Comparison of ENCODE assay signal across 23 cellular contexts in genomic region chr6:118528129-118528528, GRCh38. TPM values are rescaled to one million over a fixed set of nuclear protein-coding genes. Genes with fewer than 3 reads are reported as not detected.
A peak's percentile ranks its signal among the peaks of the same experiment; 100 is the strongest.
DNase-seq lines count a peak whose midpoint lies in the region; ATAC-seq, FAIRE-seq and TF ChIP-seq lines count a peak whose summit lies in the region.
"Had no signal": no experiment of that assay in that cellular context is flagged by ENCODE, and none has a peak within 500 bp of the region (broad histone marks: within the 10 kb centered on the region; RNA-seq: fewer than 3 reads in every experiment).

No MANE protein-coding gene starts in this region.

- H3K9me3 ChIP-seq in right lobe of liver (no peaks in the 10 kb centered on the region), HepG2 (ENCODE audit: low read length) (no peaks in the 10 kb centered on the region), psoas muscle (peaks cover 6% of the 10 kb centered on the region), tibial artery (no peaks in the 10 kb centered on the region), small intestine (ENCODE audit: control insufficient read depth, low read depth) (no peaks in the 10 kb centered on the region)
- H3K9me3 ChIP-seq: Caco-2 had no signal

- H3K4me3 ChIP-seq in right lobe of liver: no peak overlapping the region
- H3K4me3 ChIP-seq in HepG2 (replicated peaks in 1 of 3; ENCODE audit: insufficient read depth in 1 of 3, low read depth in 2 of 3, low read length in 3 of 3): no peak overlapping the region
- H3K4me3 ChIP-seq in psoas muscle: peak overlapping the region; percentile 14
- no peak overlapping the region for H3K4me3 ChIP-seq in tibial artery
- no peak overlapping the region for H3K4me3 ChIP-seq in small intestine (ENCODE audit: low read depth in 1 of 2, low read length in 2 of 2)
- H3K4me3 ChIP-seq: A549; BLaER1 treated with 17β-estradiol and CSF1 and Interleukin-3, amounts not matched to agents 10 nM and 100 nM; GM12878 had no signal

- H3K79me2 ChIP-seq in HepG2 (ENCODE audit: insufficient read depth, low read length): no peaks in the 10 kb centered on the region

- CTCF ChIA-PET in HepG2 (lab: Yijun Ruan, JAX; ENCODE audit: low intra/inter-chr PET ratio, low total read pairs): no interaction called here

- H4K20me1 ChIP-seq in HepG2 (ENCODE audit: insufficient read depth, low read length): no peaks in the 10 kb centered on the region

- no peaks in the 10 kb centered on the region for H3K27me3 ChIP-seq in right lobe of liver
- no peaks in the 10 kb centered on the region for H3K27me3 ChIP-seq in HepG2 (ENCODE audit: control insufficient read depth in 1 of 2, insufficient read depth in 2 of 2, low read length in 2 of 2)
- no peaks in the 10 kb centered on the region for H3K27me3 ChIP-seq in psoas muscle (ENCODE audit: insufficient read depth in 3 of 3, low read length in 2 of 3)
- no peaks in the 10 kb centered on the region for H3K27me3 ChIP-seq in tibial artery
- H3K27me3 ChIP-seq in small intestine (ENCODE audit: control insufficient read depth in 2 of 2, insufficient read depth in 2 of 2, low read length in 2 of 2): no peaks in the 10 kb centered on the region
- H3K27me3 ChIP-seq: BLaER1 treated with 17β-estradiol and CSF1 and Interleukin-3, amounts not matched to agents 10 nM and 100 nM had no signal

- peaks cover 0 to 7% (median 0%) of the 10 kb centered on the region in 4 donors for H3K4me1 ChIP-seq in right lobe of liver
- no peaks in the 10 kb centered on the region for H3K4me1 ChIP-seq in HepG2 (ENCODE audit: insufficient read depth, low read length)
- peaks cover 52% of the 10 kb centered on the region for H3K4me1 ChIP-seq in psoas muscle
- H3K4me1 ChIP-seq in tibial artery: peaks cover 0 to 55% (median 6%) of the 10 kb centered on the region in 4 donors
- H3K4me1 ChIP-seq in small intestine (ENCODE audit: control insufficient read depth in 2 of 2, insufficient read depth in 1 of 2, low read depth in 1 of 2, low read length in 1 of 2): no peaks in the 10 kb centered on the region
- H3K4me1 ChIP-seq: A549; BLaER1 treated with 17β-estradiol and CSF1 and Interleukin-3, amounts not matched to agents 10 nM and 100 nM; Caco-2 had no signal

- H3K36me3 ChIP-seq in right lobe of liver (no peaks in the 10 kb centered on the region), HepG2 (replicated peaks in 1 of 2; ENCODE audit: control insufficient read depth in 1 of 2, insufficient read depth in 2 of 2, low read length in 2 of 2) (no peaks in the 10 kb centered on the region), psoas muscle (ENCODE audit: insufficient read depth in 1 of 2, low read depth in 1 of 2) (peaks cover 0 to 5% of the 10 kb centered on the region in 2 donors), tibial artery (no peaks in the 10 kb centered on the region), small intestine (ENCODE audit: control insufficient read depth in 2 of 2, insufficient read depth in 2 of 2, low read length in 2 of 2) (no peaks in the 10 kb centered on the region)

- TF ChIP-seq RAD21 in HepG2 (CRISPR knock-in tag; IDR thresholded peaks at IDR 0.05): no peak

- H3K9ac ChIP-seq in HepG2 (ENCODE audit: insufficient read depth, low read depth, low read length): no peak overlapping the region
- H3K9ac ChIP-seq: BLaER1 treated with 17β-estradiol and CSF1 and Interleukin-3, amounts not matched to agents 10 nM and 100 nM; KMS-11 had no signal

- no peak for DNase-seq in right lobe of liver
- no peak for DNase-seq in HepG2 (ENCODE audit: low spot score)
- DNase-seq in fibroblast of gingiva (ENCODE audit: low read depth): peak; percentile 61
- DNase-seq in psoas muscle: no peak
- no peak for DNase-seq in tibial artery
- DNase-seq in small intestine: no peak
- DNase-seq: AML-193; Caco-2; CD8-positive, alpha-beta T cell; MM.1S; NCI-H2029; NCI-H446; NCI-H526 treated with DMSO at 0.1 percent for 48 hours; SHP77 treated with DMSO at 0.1 percent for 48 hours had no signal

- H2AFZ ChIP-seq in HepG2 (ENCODE audit: low read length): no peak overlapping the region

- TF ChIP-seq EP300 in HepG2 (IDR thresholded peaks at IDR 0.05; ENCODE audit: low read depth in 2 of 2, low read length in 2 of 2): no peak
- no peak for TF ChIP-seq EP300 in HepG2 (CRISPR knock-in tag; IDR thresholded peaks at IDR 0.05; ENCODE audit: borderline replicate concordance)

- 0% methylated on average over 1 of the region's 1 CpG for WGBS in right lobe of liver (ENCODE audit: insufficient coverage, low coverage, low lambda C conversion rate, missing lambda C conversion rate)
- WGBS in HepG2 (ENCODE audit: low lambda C conversion rate): 0% methylated on average over 1 of the region's 1 CpG
- WGBS in psoas muscle, 3 donors: 2 to 20% (median 10%) methylated on average over 1 of the region's 1 CpG
- 19 to 41% (median 25%) methylated on average over 1 of the region's 1 CpG for WGBS in small intestine, 3 donors

- no peak overlapping the region for H3K27ac ChIP-seq in right lobe of liver
- no peak overlapping the region for H3K27ac ChIP-seq in HepG2 (ENCODE audit: extremely low read length, insufficient read depth, low read length)
- peak overlapping the region; percentile 66 for H3K27ac ChIP-seq in psoas muscle
- peak overlapping the region; percentile 23 to 38 for H3K27ac ChIP-seq in tibial artery
- no peak overlapping the region for H3K27ac ChIP-seq in small intestine (ENCODE audit: low read depth in 1 of 2, low read length in 1 of 2)
- H3K27ac ChIP-seq: A549; BLaER1 treated with 17β-estradiol and CSF1 and Interleukin-3, amounts not matched to agents 10 nM and 100 nM; KMS-11; RWPE1 had no signal

- FAIRE-seq in HepG2 (lab: Jason Lieb, UNC) (no peak), small intestine (lab: Jason Lieb, UNC) (no peak)
- FAIRE-seq: A549, G401.6, GM12878, H54 had no signal

- peak in 3 of 4 donors; percentile 40 to 79 (median 57) for ATAC-seq in right lobe of liver
- no peak for ATAC-seq in HepG2
- ATAC-seq in psoas muscle: peak in 1 of 4 donors; percentile 34
- ATAC-seq in GM18868 (IDR thresholded peaks at IDR 0.05; ENCODE audit: unreplicated experiment): no peak
- ATAC-seq in GM19395 (IDR thresholded peaks at IDR 0.05; ENCODE audit: unreplicated experiment): no peak
- ATAC-seq: A549; CD8-positive, alpha-beta T cell; GM12878 had no signal

- POLR2A ChIA-PET in HepG2 (lab: Yijun Ruan, JAX): no interaction called here

- no peak for TF ChIP-seq CTCF in right lobe of liver (IDR thresholded peaks at IDR 0.05)
- no peak for TF ChIP-seq CTCF in HepG2 (CRISPR knock-in tag; IDR thresholded peaks at IDR 0.05)
- TF ChIP-seq CTCF in psoas muscle (IDR thresholded peaks at IDR 0.05): no peak
- TF ChIP-seq CTCF in tibial artery (IDR thresholded peaks at IDR 0.05): no peak

- TF ChIP-seq POLR2A in right lobe of liver (IDR thresholded peaks at IDR 0.05): no peak
- no peak for TF ChIP-seq POLR2A in HepG2 (IDR thresholded peaks at IDR 0.05; ENCODE audit: insufficient read depth in 1 of 2, low read depth in 2 of 2, low read length in 2 of 2)

- no peak overlapping the region for H3K4me2 ChIP-seq in HepG2 (ENCODE audit: low read depth, low read length)
- H3K4me2 ChIP-seq: A549; BLaER1 treated with 17β-estradiol and CSF1 and Interleukin-3, amounts not matched to agents 10 nM and 100 nM; KMS-11 had no signal

- intact Hi-C loops in right lobe of liver (cut with DNase I) (no loop called here), HepG2 (cut with micrococcal nuclease; ENCODE audit: unreplicated experiment) (no loop called here), psoas muscle (cut with DNase I) (no loop called here), tibial artery (cut with DNase I; ENCODE audit: low total_unique reads) (no loop called here)

- no TSS peak for BruUV-seq in HepG2 (replicated peaks; lab: Mats Ljungman, UMichigan)

- in situ Hi-C loops in HepG2 (cut with HindIII; ENCODE audit: extremely low pct_ligation_motif_present, low pct_unique_long_range_greater_than_20kb): no loop called here

TF ChIP-seq in HepG2, 621 proteins besides CTCF, POLR2A, EP300 and RAD21:
- TF ChIP-seq CAMTA2 (CRISPR knock-in tag; IDR thresholded peaks at IDR 0.05; ENCODE audit: borderline replicate concordance) (no peak), EZH2 (conservative IDR thresholded peaks at IDR 0.05; ENCODE audit: low read depth, low read length) (no peak), RARA (CRISPR knock-in tag; IDR thresholded peaks at IDR 0.05) (no peak)
TF ChIP-seq in HepG2: peak in this region for 0.

RNA-seq across cellular contexts. Expression of gene PLN, which starts 20.0 kb away (rescaled TPM):
- total RNA-seq in right lobe of liver (under 1 TPM in 4 of 6 experiments, not detected in 2; 0.12 to 0.25 (median 0.20) TPM), HepG2 (2016; rRNA removed; fragmentation: Illumina TruSeq; extraction: Trizol) (not detected in 2 replicates), psoas muscle (100 to 1,000 TPM; 158 to 239 (median 211) TPM)
- total RNA-seq in HepG2 (2016; cell fraction: cytosol; rRNA removed; fragmentation: Illumina TruSeq; extraction: Trizol; ENCODE audit: low read depth): not detected in 2 replicates
- not detected in 2 replicates for total RNA-seq in HepG2 (2016; cell fraction: insoluble cytoplasmic fraction; rRNA removed; fragmentation: Illumina TruSeq; extraction: Trizol)
- total RNA-seq in HepG2 (2016; cell fraction: membrane; rRNA removed; fragmentation: Illumina TruSeq; extraction: Trizol): not detected in 2 replicates
- total RNA-seq in HepG2 (2016; cell fraction: nucleus; rRNA removed; fragmentation: Illumina TruSeq; extraction: Trizol): not detected in 2 replicates
- polyA plus RNA-seq in HepG2 (2011; rRNA removed) (not detected in 2 replicates), psoas muscle (100 to 1,000 TPM in 2 of 3 donors, 10 to 100 TPM in 1; 72.7 to 214 (median 115) TPM), small intestine (10 to 100 TPM in 1 of 3 donors, 1 to 10 TPM in 1, under 1 TPM in 1; 0.67 to 14.3 (median 9.5) TPM)
- not detected in 2 replicates for polyA plus RNA-seq in HepG2 (2011; cell fraction: cytosol; rRNA removed)
- polyA plus RNA-seq in HepG2 (2011; cell fraction: nucleus; rRNA removed): not detected in 2 replicates
- not detected in 2 replicates for polyA plus RNA-seq in HepG2 (2012)
- not detected in 2 replicates for polyA plus RNA-seq in HepG2 (2016; cell fraction: cytosol; fragmentation: Illumina TruSeq; extraction: Trizol; ENCODE audit: low read depth)
- polyA plus RNA-seq in HepG2 (2016; cell fraction: insoluble cytoplasmic fraction; fragmentation: Illumina TruSeq; extraction: Trizol; ENCODE audit: low read depth): not detected in 2 replicates
- not detected in 2 replicates for polyA plus RNA-seq in HepG2 (2016; cell fraction: membrane; fragmentation: Illumina TruSeq; extraction: Trizol; ENCODE audit: low read depth)
- not detected in 2 replicates for polyA plus RNA-seq in HepG2 (2016; cell fraction: nucleus; fragmentation: Illumina TruSeq; extraction: Trizol; ENCODE audit: insufficient read depth, low read depth)
- polyA minus RNA-seq in HepG2 (2011; rRNA and poly(A)+ RNA removed; ENCODE audit: low replicate concordance): not detected in 2 replicates
- polyA minus RNA-seq in HepG2 (2011; cell fraction: cytosol; rRNA and poly(A)+ RNA removed): not detected in 2 replicates
- not detected in 2 replicates for polyA minus RNA-seq in HepG2 (2011; cell fraction: nucleus; rRNA and poly(A)+ RNA removed)
- total RNA-seq: Caco-2; CD8-positive, alpha-beta T cell; GM12878 had no signal
- polyA plus RNA-seq: A549 had no signal

Comparison
In these comparisons a context has a peak if more than half of its experiments do, and no peak if none do; other contexts are left out.
1. ATAC-seq: peak in right lobe of liver (3 of 4); none in HepG2 (single experiment), GM18868 (single experiment) and GM19395 (single experiment).
2. H3K27ac ChIP-seq: peak in psoas muscle (single experiment) and tibial artery (2 of 2); none in right lobe of liver (0 of 3), HepG2 (single experiment) and small intestine (0 of 2).
3. RNA of gene PLN, which starts 20.0 kb away (total RNA-seq): 158 to 239 TPM in psoas muscle; 0.12 to 0.25 TPM in right lobe of liver and not detected in HepG2; every median in the first group is over 100 times any median in the second.